In the genomic region with DNA sequence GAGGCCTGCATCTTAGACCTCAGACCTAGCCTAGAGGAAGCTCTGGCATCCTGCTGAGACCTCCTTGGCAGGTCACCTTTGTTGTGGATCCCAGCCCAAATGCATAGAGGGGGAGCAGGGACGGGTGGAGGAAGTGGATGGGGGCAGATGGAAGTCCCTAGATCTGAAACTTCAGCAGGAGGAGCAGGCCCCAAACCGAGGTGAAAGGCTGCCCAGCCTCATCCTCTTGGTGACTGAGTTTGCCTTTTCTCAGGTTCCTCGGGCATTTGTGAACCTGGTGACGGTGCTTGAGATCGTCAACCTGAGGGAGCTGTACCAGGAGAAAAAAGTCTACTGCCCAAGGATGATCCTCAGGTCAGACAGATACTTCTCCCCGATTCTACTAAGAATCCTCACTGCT, we compare ENCODE assay signal across 15 cellular contexts.
"Had no signal": no experiment of that assay in that cellular context is flagged by ENCODE, and none has a peak within 500 bp of the region (broad histone marks: within the 10 kb centered on the region; RNA-seq: fewer than 3 reads in every experiment).

No MANE protein-coding gene starts in this region.

- H3K9me3 Mint-ChIP-seq: activated naive CD8-positive, alpha-beta T cell treated with anti-CD3 and anti-CD28 coated beads, Interleukin-2, amount 50 U/mL, for 24 hours; effector memory CD8-positive, alpha-beta T cell; T-cell had no signal

- H3K9me3 ChIP-seq: gastroesophageal sphincter, heart right ventricle, SK-N-SH, spleen, stomach, testis, upper lobe of left lung had no signal

- H3K4me3 Mint-ChIP-seq: activated CD4-positive, alpha-beta T cell treated with anti-CD3 and anti-CD28 coated beads for 36 hours; activated naive CD8-positive, alpha-beta T cell treated with anti-CD3 and anti-CD28 coated beads, Interleukin-2, amount 50 U/mL, for 24 hours; effector memory CD8-positive, alpha-beta T cell; T-cell had no signal

- H3K27ac ChIP-seq: gastroesophageal sphincter, heart right ventricle, spleen, stomach, testis, upper lobe of left lung, VCaP had no signal

- H3K27ac Mint-ChIP-seq: activated CD4-positive, alpha-beta T cell treated with anti-CD3 and anti-CD28 coated beads for 36 hours; activated naive CD8-positive, alpha-beta T cell treated with anti-CD3 and anti-CD28 coated beads, Interleukin-2, amount 50 U/mL, for 24 hours; effector memory CD8-positive, alpha-beta T cell; T-cell had no signal

- H3K4me3 ChIP-seq: gastroesophageal sphincter, heart right ventricle, spleen, stomach, testis, upper lobe of left lung had no signal

- H3K36me3 Mint-ChIP-seq: T-cell had no signal

- H3K27me3 Mint-ChIP-seq: activated naive CD8-positive, alpha-beta T cell treated with anti-CD3 and anti-CD28 coated beads, Interleukin-2, amount 50 U/mL, for 24 hours; effector memory CD8-positive, alpha-beta T cell; T-cell had no signal

- H3K4me2 ChIP-seq: SK-N-SH had no signal

- ATAC-seq: activated CD4-positive, alpha-beta T cell treated with anti-CD3 and anti-CD28 coated beads for 36 hours; activated naive CD8-positive, alpha-beta T cell treated with anti-CD3 and anti-CD28 coated beads, Interleukin-2, amount 50 U/mL, for 24 hours; effector memory CD8-positive, alpha-beta T cell; gastroesophageal sphincter; heart right ventricle; sciatic nerve; T-cell had no signal

- H3K36me3 ChIP-seq: gastroesophageal sphincter, heart right ventricle, spleen, stomach, upper lobe of left lung had no signal

- H3K9ac ChIP-seq: SK-N-SH had no signal

- H3K27me3 ChIP-seq: gastroesophageal sphincter, heart right ventricle, spleen, stomach, testis, upper lobe of left lung had no signal

- DNase-seq: activated CD4-positive, alpha-beta T cell treated with anti-CD3 and anti-CD28 coated beads for 36 hours; activated naive CD8-positive, alpha-beta T cell treated with anti-CD3 and anti-CD28 coated beads, Interleukin-2, amount 50 U/mL, for 24 hours; activated T-cell treated with anti-CD3 and anti-CD28 coated beads for 4 hours; dermis blood vessel endothelial cell; effector memory CD8-positive, alpha-beta T cell; heart right ventricle; SK-N-SH; spleen; stomach; T-cell; testis had no signal
